ENCODE assay signal across 8 cellular contexts in the genomic region with DNA sequence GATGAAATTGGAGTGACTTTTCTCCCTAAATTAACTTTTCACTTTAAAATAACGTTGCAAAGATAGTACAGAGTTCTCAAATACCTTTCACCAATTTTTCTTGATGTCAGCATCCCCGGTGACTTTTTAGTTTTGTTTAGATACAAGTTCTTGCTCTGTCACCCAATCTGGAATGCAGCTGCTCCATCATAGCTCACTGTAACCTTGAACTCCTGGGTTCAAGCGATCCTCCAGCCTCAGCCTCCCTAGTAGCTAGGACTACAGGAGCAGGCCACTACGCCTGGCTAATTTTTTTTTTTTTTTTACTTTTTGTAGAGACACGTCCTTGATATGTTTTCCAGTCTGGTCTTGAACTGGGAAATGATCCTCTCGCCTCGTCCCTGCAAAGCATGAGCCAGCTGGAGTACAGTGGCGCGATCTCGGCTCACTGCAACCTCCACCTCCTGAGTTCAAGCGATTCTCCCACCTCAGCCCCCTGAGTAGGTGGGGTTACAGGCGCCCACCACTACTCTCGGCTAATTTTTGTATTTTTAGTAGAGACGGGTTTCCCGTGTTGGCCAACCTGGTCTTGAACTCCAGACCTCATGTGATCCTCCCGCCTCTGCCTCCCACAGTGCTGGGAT. TPM values are rescaled to one million over a fixed set of nuclear protein-coding genes. Genes with fewer than 3 reads are reported as not detected.
DNase-seq lines count a peak whose midpoint lies in the region; ATAC-seq, FAIRE-seq and TF ChIP-seq lines count a peak whose summit lies in the region.

No MANE protein-coding gene starts in this region.

- in situ Hi-C loops in astrocyte of the spinal cord (cut with HindIII; ENCODE audit: low sequenced_read_pairs), result no loop called here

- peak overlapping the region; percentile 93 for H3K27ac ChIP-seq in HUES6 (ENCODE audit: low read depth, low read length)
- peak overlapping the region; percentile 98 to 99 for H3K27ac ChIP-seq in lung (ENCODE audit: low read depth in 1 of 2, low read length in 1 of 2)

- H3K4me3 ChIP-seq in AG09309 (ENCODE audit: control insufficient read depth, low read depth, low read length) (peak overlapping the region; percentile 74), HUES6 (ENCODE audit: low read depth, low read length) (peak overlapping the region; percentile 86), astrocyte of the spinal cord (ENCODE audit: low read depth, low read length) (peak overlapping the region; percentile 87), lung (peak overlapping the region; percentile 73)

- H3K9ac ChIP-seq in HUES6 (ENCODE audit: low read length), result peak overlapping the region; percentile 93

- H3K27me3 ChIP-seq in HUES6 (ENCODE audit: control insufficient read depth, insufficient read depth, low read length), result no peaks in the 10 kb centered on the region
- H3K27me3 ChIP-seq in lung (ENCODE audit: control insufficient read depth, insufficient read depth), result no peaks in the 10 kb centered on the region

- no peak for FAIRE-seq in frontal cortex (lab: Jason Lieb, UNC)

- peaks cover 3% of the 10 kb centered on the region; the same call in 1 of the 2 replicates for H3K36me3 ChIP-seq in HUES6 (ENCODE audit: control insufficient read depth, insufficient read depth, low read length)
- peaks cover 7 to 10% of the 10 kb centered on the region in 2 donors for H3K36me3 ChIP-seq in lung (ENCODE audit: control insufficient read depth in 2 of 2, insufficient read depth in 2 of 2, low read length in 2 of 2)

- DNase-seq in AG09309 (ENCODE audit: low read depth) (no peak), astrocyte of the spinal cord (ENCODE audit: low read depth, low spot score) (no peak), lung (ENCODE audit: low spot score) (no peak), frontal cortex (ENCODE audit: low spot score in 2 of 2) (no peak)

- WGBS in lung, 2 donors, result 54 to 58% methylated on average over 16 of the region's 16 CpGs

- TF ChIP-seq CTCF in AG09309 (IDR thresholded peaks at IDR 0.05; ENCODE audit: control insufficient read depth, insufficient read depth, low read depth, low read length, missing control alignments) (no peak), astrocyte of the spinal cord (IDR thresholded peaks at IDR 0.05; ENCODE audit: low read depth, low read length) (no peak), lung (IDR thresholded peaks at IDR 0.05; ENCODE audit: control extremely low read depth, extremely low read depth) (no peak)

- 0 out of 2 replicates have a peak, but pooled peaks cover 3% of the 10 kb centered on the region for H3K4me1 ChIP-seq in HUES6 (ENCODE audit: control insufficient read depth, insufficient read depth, low read length)
- H3K4me1 ChIP-seq in lung (ENCODE audit: control insufficient read depth in 2 of 2, insufficient read depth in 2 of 2, low read length in 2 of 2), result peaks cover 5 to 6% of the 10 kb centered on the region in 2 donors

- H3K9me3 ChIP-seq in HUES6 (ENCODE audit: control insufficient read depth, insufficient read depth, low read depth, low read length) (no peaks in the 10 kb centered on the region), lung (ENCODE audit: control insufficient read depth in 2 of 2, insufficient read depth in 1 of 2, low read length in 1 of 2) (no peaks in the 10 kb centered on the region)

- ATAC-seq in lung (ENCODE audit: insufficient read depth, low FRiP score) (no peak), HG03342 (IDR thresholded peaks at IDR 0.05; ENCODE audit: unreplicated experiment) (no peak), GM21447 (IDR thresholded peaks at IDR 0.05; ENCODE audit: unreplicated experiment) (no peak), GM21576 (IDR thresholded peaks at IDR 0.05; ENCODE audit: unreplicated experiment) (no peak)

RNA-seq across cellular contexts. Expression of gene NSUN3, which starts 0.7 kb away (rescaled TPM):
- total RNA-seq in lung (10 to 100 TPM; 11.7 to 61.0 TPM), frontal cortex (26.9 TPM)
- polyA plus RNA-seq in lung, result 1 to 10 TPM; 5.1 to 6.9 TPM

RNA-seq across cellular contexts. Expression of gene DHFR2, which starts 0.9 kb away (rescaled TPM):
- total RNA-seq in lung, result 1 to 10 TPM; 6.2 to 8.1 TPM
- 1 to 10 TPM; 3.5 to 4.0 TPM for polyA plus RNA-seq in lung
- 10.2 TPM for total RNA-seq in frontal cortex

RNA-seq across cellular contexts. Expression of gene STX19, which starts 35.2 kb away (rescaled TPM):
- total RNA-seq in lung (1 to 10 TPM; 1.6 to 8.0 TPM), frontal cortex (not detected)
- polyA plus RNA-seq in lung, result 10 to 100 TPM in 1 of 2 donors, 1 to 10 TPM in 1; 2.1 to 11.3 TPM
